8 cellular contexts compared by ENCODE assay signal in the genomic region with DNA sequence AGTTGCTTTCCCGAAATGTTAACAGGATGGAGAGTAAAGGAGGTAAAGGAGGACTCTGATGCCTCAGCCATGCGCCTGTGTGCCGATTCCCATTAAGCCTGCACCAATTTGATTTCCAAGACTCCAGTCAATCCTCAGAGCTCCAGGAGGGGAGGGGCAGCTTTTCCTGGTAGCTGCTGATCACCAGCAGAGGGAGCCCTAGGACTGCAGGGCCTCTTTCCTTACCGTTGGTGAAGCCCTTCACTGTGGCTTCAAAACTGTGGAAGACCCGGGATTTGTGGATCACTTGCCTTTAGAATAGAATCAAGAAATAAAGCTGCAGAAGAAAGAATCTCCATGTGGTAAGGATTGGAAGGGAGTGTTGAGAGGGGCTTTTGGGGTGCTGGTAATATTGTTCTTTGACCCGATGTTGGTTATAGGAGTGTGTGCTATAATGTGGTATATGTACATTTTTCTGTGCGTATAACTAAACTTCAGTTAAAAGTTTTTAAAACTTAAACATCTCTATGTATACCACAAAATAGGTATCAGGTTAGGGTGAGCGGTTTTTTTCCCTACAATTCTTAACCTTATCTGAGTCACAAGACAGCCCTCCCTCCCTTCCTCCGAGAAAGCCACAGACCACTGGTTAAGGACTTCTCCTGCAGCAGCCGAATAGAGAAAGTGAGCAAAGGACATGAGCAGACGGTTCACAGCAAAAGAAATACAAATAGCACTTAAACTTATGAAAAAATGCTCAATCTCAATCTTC. TPM values are rescaled to one million over a fixed set of nuclear protein-coding genes. Genes with fewer than 3 reads are reported as not detected.
DNase-seq lines count a peak whose midpoint lies in the region; ATAC-seq, FAIRE-seq and TF ChIP-seq lines count a peak whose summit lies in the region.

No MANE protein-coding gene starts in this region.

- no peak for TF ChIP-seq POLR2A in GM12892 (IDR thresholded peaks at IDR 0.05; ENCODE audit: low read depth, low read length)

- DNase-seq in A172 (ENCODE audit: low spot score): peak; percentile 74
- no peak for DNase-seq in GM12892 (ENCODE audit: insufficient read length)
- peak; percentile 82 for DNase-seq in NCI-H2227 (lab: John Stamatoyannopoulos, UW; ENCODE audit: unreplicated experiment)
- DNase-seq in cerebellum (ENCODE audit: low spot score): peak; percentile 28
- DNase-seq in left lobe of liver (ENCODE audit: low spot score): peak; percentile 73
- DNase-seq in stimulated activated CD4-positive, alpha-beta T cell treated with anti-CD3 and anti-CD28 coated beads, TNF-alpha, amount 100 ng/mL, for 1 hour (ENCODE audit: low read depth in 3 of 3, low spot score in 1 of 3): peak in 2 of 3 donors; percentile 35 to 37

- FAIRE-seq in GM12892 (lab: Jason Lieb, UNC): peak; percentile 64

- ATAC-seq in activated CD4-positive, CD25-positive, alpha-beta regulatory T cell treated with anti-CD3 and anti-CD28 coated beads, Interleukin-2, amount 50 U/mL, for 24 hours: peak; percentile 55 to 73
- peak; percentile 96 for ATAC-seq in left lobe of liver
- ATAC-seq in GM18858 (IDR thresholded peaks at IDR 0.05; ENCODE audit: unreplicated experiment): no peak

RNA-seq across cellular contexts. Expression of gene OSER1, which starts 6.9 kb away (rescaled TPM):
- 61.7 and 69.9 TPM in 2 replicates for total RNA-seq in A172 (2014; rRNA removed; shearing (Covaris generic))
- polyA plus RNA-seq in GM12892 (2012; ENCODE audit: missing spikeins): 29.8 TPM
- total RNA-seq in cerebellum (21.7 TPM), left lobe of liver (11.8 TPM)

RNA-seq across cellular contexts. Expression of gene GDAP1L1, which starts 29.6 kb away (rescaled TPM):
- 0.19 TPM in 1 of 2 replicates, not detected in the other for total RNA-seq in A172 (2014; rRNA removed; shearing (Covaris generic))
- 0.15 TPM for polyA plus RNA-seq in GM12892 (2012; ENCODE audit: missing spikeins)
- total RNA-seq in cerebellum: 55.4 TPM
- not detected for total RNA-seq in left lobe of liver

RNA-seq across cellular contexts. Expression of gene JPH2, which starts 30.5 kb away (rescaled TPM):
- 3.1 and 4.8 TPM in 2 replicates for total RNA-seq in A172 (2014; rRNA removed; shearing (Covaris generic))
- not detected for polyA plus RNA-seq in GM12892 (2012; ENCODE audit: missing spikeins)
- 0.36 TPM for total RNA-seq in cerebellum
- 0.13 TPM for total RNA-seq in left lobe of liver

Comparison
In these comparisons a context has a peak if more than half of its experiments do, and no peak if none do; other contexts are left out.
1. RNA of gene GDAP1L1, which starts 29.6 kb away (total RNA-seq): 55.4 TPM in cerebellum (single experiment); 0.19 TPM in A172 and not detected in left lobe of liver (single experiment); every median in the first group is over 10 times any median in the second.